1 cellular context compared by ENCODE assay signal in the genomic region with DNA sequence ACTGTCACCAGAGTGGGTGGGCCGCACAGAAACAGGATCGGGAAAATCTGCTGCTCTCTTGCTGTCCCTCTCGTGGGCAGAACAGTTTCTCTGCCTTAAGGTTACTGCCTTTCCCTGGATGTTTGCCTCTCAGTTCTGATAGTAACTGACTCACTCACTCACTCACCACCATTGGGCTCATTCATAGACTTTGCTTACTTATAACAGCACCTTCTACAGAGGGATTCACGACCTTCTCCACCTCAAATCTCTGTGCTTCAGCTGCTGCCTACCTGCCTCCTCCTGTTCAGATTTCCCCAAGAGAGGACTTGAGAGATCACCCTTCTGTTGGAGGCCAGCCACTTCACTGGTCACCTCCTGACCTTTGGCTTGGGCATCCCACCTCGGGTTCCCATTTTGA.
TF ChIP-seq lines count a peak whose summit lies in the region.

No MANE protein-coding gene starts in this region.

TF ChIP-seq in IMR-90, 13 proteins besides CTCF, POLR2A, EP300 and RAD21:
- TF ChIP-seq NFE2L2 (IDR thresholded peaks at IDR 0.05; ENCODE audit: low read depth, low read length) (no peak), CHD1 (IDR thresholded peaks at IDR 0.05; ENCODE audit: low read depth, low read length) (no peak), MXI1 (IDR thresholded peaks at IDR 0.05; ENCODE audit: borderline replicate concordance, low read depth, low read length) (no peak), RFX5 (IDR thresholded peaks at IDR 0.05; ENCODE audit: low read depth, low read length) (no peak), MAZ (IDR thresholded peaks at IDR 0.05; ENCODE audit: borderline replicate concordance, low read depth, low read length) (no peak), RCOR1 (IDR thresholded peaks at IDR 0.05; ENCODE audit: insufficient replicate concordance, low read length) (no peak), BHLHE40 (IDR thresholded peaks at IDR 0.05; ENCODE audit: low read depth, low read length) (no peak), MAFK (IDR thresholded peaks at IDR 0.05; ENCODE audit: low read depth, low read length) (no peak), SMC3 (IDR thresholded peaks at IDR 0.05; ENCODE audit: low read depth, low read length) (no peak), FOS (IDR thresholded peaks at IDR 0.05; ENCODE audit: low read depth, low read length) (no peak), CEBPB (IDR thresholded peaks at IDR 0.05; ENCODE audit: low read depth, low read length) (no peak)
- TF ChIP-seq, protein P1, sequence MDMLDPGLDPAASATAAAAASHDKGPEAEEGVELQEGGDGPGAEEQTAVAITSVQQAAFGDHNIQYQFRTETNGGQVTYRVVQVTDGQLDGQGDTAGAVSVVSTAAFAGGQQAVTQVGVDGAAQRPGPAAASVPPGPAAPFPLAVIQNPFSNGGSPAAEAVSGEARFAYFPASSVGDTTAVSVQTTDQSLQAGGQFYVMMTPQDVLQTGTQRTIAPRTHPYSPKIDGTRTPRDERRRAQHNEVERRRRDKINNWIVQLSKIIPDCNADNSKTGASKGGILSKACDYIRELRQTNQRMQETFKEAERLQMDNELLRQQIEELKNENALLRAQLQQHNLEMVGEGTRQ (IDR thresholded peaks at IDR 0.05; ENCODE audit: low read depth, low read length), result no peak
- TF ChIP-seq, protein P2, sequence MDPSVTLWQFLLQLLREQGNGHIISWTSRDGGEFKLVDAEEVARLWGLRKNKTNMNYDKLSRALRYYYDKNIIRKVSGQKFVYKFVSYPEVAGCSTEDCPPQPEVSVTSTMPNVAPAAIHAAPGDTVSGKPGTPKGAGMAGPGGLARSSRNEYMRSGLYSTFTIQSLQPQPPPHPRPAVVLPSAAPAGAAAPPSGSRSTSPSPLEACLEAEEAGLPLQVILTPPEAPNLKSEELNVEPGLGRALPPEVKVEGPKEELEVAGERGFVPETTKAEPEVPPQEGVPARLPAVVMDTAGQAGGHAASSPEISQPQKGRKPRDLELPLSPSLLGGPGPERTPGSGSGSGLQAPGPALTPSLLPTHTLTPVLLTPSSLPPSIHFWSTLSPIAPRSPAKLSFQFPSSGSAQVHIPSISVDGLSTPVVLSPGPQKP (IDR thresholded peaks at IDR 0.05; ENCODE audit: borderline replicate concordance, low read depth, low read length), result no peak
